27 cellular contexts compared by ENCODE assay signal in the genomic region with DNA sequence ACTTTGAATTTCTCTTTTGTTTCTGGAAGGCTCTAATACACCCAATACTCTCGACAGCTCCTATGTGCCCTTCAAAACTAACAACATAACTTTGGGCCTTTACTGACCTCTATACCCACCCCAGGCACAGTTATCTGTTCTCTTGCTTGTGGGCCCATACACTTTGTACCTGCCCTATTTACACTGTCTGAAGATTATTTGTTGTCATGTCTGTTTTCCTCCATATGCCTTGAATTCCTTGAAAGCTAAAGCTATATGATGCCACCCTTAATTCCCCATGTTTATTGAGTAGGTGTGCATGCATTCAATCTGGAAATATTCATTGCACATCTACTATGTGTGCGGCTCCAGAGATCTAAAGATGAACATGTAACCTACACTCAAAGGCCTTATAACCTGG.
"Had no signal": no experiment of that assay in that cellular context is flagged by ENCODE, and none has a peak within 500 bp of the region (broad histone marks: within the 10 kb centered on the region; RNA-seq: fewer than 3 reads in every experiment).

No MANE protein-coding gene starts in this region.

- DNase-seq: stimulated activated CD4-positive, alpha-beta T cell treated with anti-CD3 and anti-CD28 coated beads, Interleukin-2, amount 100 ng/mL, for 48 hours; stimulated activated CD4-positive, alpha-beta T cell treated with anti-CD3 and anti-CD28 coated beads, Interleukin-4, amount 100 ng/mL, for 1 hour; stimulated activated CD4-positive, alpha-beta T cell treated with anti-CD3 and anti-CD28 coated beads, Interleukin-4, amount 100 ng/mL, for 24 hours; stimulated activated CD4-positive, alpha-beta T cell treated with anti-CD3 and anti-CD28 coated beads, Interleukin-4, amount 100 ng/mL, for 4 hours; stimulated activated CD8-positive, alpha-beta memory T cell treated with anti-CD3 and anti-CD28 coated beads, Interleukin-4, amount 100 ng/mL, for 48 hours; stimulated activated naive B cell treated with anti-CD40 and anti-IgM and Interleukin-4, amounts not matched to agents 10 μg/mL and 1 μg/mL and 100 μg/mL, for 72 hours; stimulated activated naive CD4-positive, alpha-beta T cell; stimulated activated naive CD4-positive, alpha-beta T cell treated with Interleukin-2 at 50 U/mL for 16 hours; stimulated activated naive CD8-positive, alpha-beta T cell treated with anti-CD3 and anti-CD28 coated beads, Interleukin-15, amount 100 ng/mL, for 72 hours; stimulated activated naive CD8-positive, alpha-beta T cell treated with anti-CD3 and anti-CD28 coated beads, Interleukin-15, Interleukin-2, amounts not matched to agents 100 U/mL and 50 U/mL, for 24 hours; stomach; substantia nigra; testis; thyroid gland; tibial artery; transverse colon; trophoblast cell; upper lobe of left lung; upper lobe of right lung; uterus had no signal

- H3K36me3 ChIP-seq: stomach, suprapubic skin, thoracic aorta, thyroid gland, tibial artery, transverse colon, upper lobe of left lung, upper lobe of right lung, uterus, vagina had no signal

- H3K9me3 ChIP-seq: suprapubic skin, testis, thoracic aorta, thyroid gland, transverse colon, upper lobe of left lung, uterus, vagina had no signal

- FAIRE-seq: urothelium cell line had no signal

- H3K4me3 ChIP-seq: stomach, suprapubic skin, testis, thoracic aorta, thyroid gland, tibial artery, tibial nerve, transverse colon, upper lobe of left lung, upper lobe of right lung, uterus, vagina had no signal

- H3K27me3 ChIP-seq: stomach, suprapubic skin, testis, thyroid gland, tibial artery, tibial nerve, transverse colon, upper lobe of left lung, upper lobe of right lung, uterus, vagina had no signal

- H3K27ac ChIP-seq: stomach, suprapubic skin, testis, thoracic aorta, thyroid gland, tibial artery, tibial nerve, transverse colon, upper lobe of left lung, upper lobe of right lung, uterus, vagina had no signal

- H3K4me1 ChIP-seq: stomach, suprapubic skin, testis, thyroid gland, tibial artery, transverse colon, uterus, vagina had no signal

- ATAC-seq: stimulated activated effector memory CD8-positive, alpha-beta T cell treated with anti-CD3 and anti-CD28 coated beads, Interleukin-12 subunit alpha, Interleukin-12 subunit beta, amount 100 ng/mL, for 72 hours; stimulated activated memory B cell treated with anti-CD40 and anti-IgM and Interleukin-4, amounts not matched to agents 10 μg/mL and 1 μg/mL and 100 μg/mL, for 72 hours; stimulated activated naive B cell treated with anti-CD40 and anti-IgM and Interleukin-4, amounts not matched to agents 10 μg/mL and 1 μg/mL and 100 μg/mL, for 72 hours; stimulated activated naive CD8-positive, alpha-beta T cell treated with anti-CD3 and anti-CD28 coated beads, Interleukin-15, amount 100 ng/mL, for 72 hours; stimulated activated naive CD8-positive, alpha-beta T cell treated with anti-CD3 and anti-CD28 coated beads, Interleukin-15, Interleukin-2, amounts not matched to agents 100 U/mL and 50 U/mL, for 24 hours; upper lobe of right lung had no signal
